Comparison of ENCODE assay signal across 19 cellular contexts in the genomic region with DNA sequence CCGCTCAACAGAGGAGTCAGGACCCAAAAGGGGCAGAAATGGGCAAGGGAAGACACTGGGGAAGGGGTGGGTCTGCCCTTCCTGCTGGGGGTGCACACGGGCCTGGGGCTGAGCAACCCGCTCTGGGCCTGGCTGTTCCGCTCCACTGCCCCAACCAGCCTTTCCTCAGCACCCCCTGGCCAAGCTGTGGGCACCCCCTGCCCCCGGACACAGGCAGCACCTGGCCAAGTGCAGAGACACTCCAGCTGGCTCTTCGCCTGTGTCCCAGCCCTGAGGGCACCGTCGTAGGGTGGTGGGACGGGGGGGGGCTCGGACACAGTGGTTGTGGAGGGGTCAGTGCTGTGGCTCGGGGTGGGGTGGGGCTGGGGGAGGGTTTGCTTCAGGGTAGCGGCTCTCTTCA. TPM values are rescaled to one million over a fixed set of nuclear protein-coding genes. Genes with fewer than 3 reads are reported as not detected.
DNase-seq lines count a peak whose midpoint lies in the region; ATAC-seq and TF ChIP-seq lines count a peak whose summit lies in the region.
"Had no signal": no experiment of that assay in that cellular context is flagged by ENCODE, and none has a peak within 500 bp of the region (broad histone marks: within the 10 kb centered on the region; RNA-seq: fewer than 3 reads in every experiment).

No MANE protein-coding gene starts in this region.

- H3K4me3 ChIP-seq in heart left ventricle (peak overlapping the region in 1 of 12 donors; percentile 12), iPS-15b (ENCODE audit: low read depth, low read length) (no peak overlapping the region), gastrocnemius medialis (peak overlapping the region in 3 of 4 donors; percentile 12 to 22 (median 17)), lower leg skin (ENCODE audit: low read depth, poor library complexity, severe bottlenecking) (no peak overlapping the region)

- no peak overlapping the region for H3K27ac Mint-ChIP-seq in T-helper 17 cell
- H3K27ac Mint-ChIP-seq: B cell; CD4-positive, alpha-beta T cell had no signal

- WGBS in heart left ventricle, 4 donors, result 68 to 81% (median 75%) methylated on average over 4 to 12 of the region's 12 CpGs
- 79 to 82% methylated on average over 8 to 9 of the region's 12 CpGs for WGBS in lower leg skin, 2 donors

- H3K4me1 ChIP-seq in heart left ventricle (peaks cover 19 to 75% (median 67%) of the 10 kb centered on the region in 12 donors), iPS-15b (ENCODE audit: control insufficient read depth, insufficient read depth, low read length) (peaks cover 16% of the 10 kb centered on the region), gastrocnemius medialis (peaks cover 73 to 74% of the 10 kb centered on the region in 2 donors)
- H3K4me1 ChIP-seq: Caco-2 had no signal

- H3K9ac ChIP-seq in iPS-15b (ENCODE audit: low read depth, low read length), result peak overlapping the region; percentile 54

- H3K4me1 Mint-ChIP-seq in T-helper 17 cell, result peaks cover 15% of the 10 kb centered on the region

- no peak for TF ChIP-seq CTCF in heart left ventricle (IDR thresholded peaks at IDR 0.05)
- no peak for TF ChIP-seq CTCF in gastrocnemius medialis (IDR thresholded peaks at IDR 0.05 in 4 of 5, conservative IDR thresholded peaks at IDR 0.05 in 1 of 5)
- no peak for TF ChIP-seq CTCF in lower leg skin (IDR thresholded peaks at IDR 0.05)

- in situ Hi-C loops in gastrocnemius medialis (cut with MboI; ENCODE audit: low sequenced_read_pairs in 4 of 4), result loop anchor here in 1 of 4 donors (25.0 kb wide), 1 partner anchor 113 kb away; no protein-coding TSS in a partner anchor

- no peaks in the 10 kb centered on the region for H3K36me3 ChIP-seq in heart left ventricle
- no peaks in the 10 kb centered on the region for H3K36me3 ChIP-seq in iPS-15b (ENCODE audit: control insufficient read depth, insufficient read depth, low read length)
- no peaks in the 10 kb centered on the region for H3K36me3 ChIP-seq in gastrocnemius medialis

- no peaks in the 10 kb centered on the region for H3K27me3 ChIP-seq in heart left ventricle
- H3K27me3 ChIP-seq in iPS-15b (ENCODE audit: control insufficient read depth, insufficient read depth, low read length), result no peaks in the 10 kb centered on the region
- H3K27me3 ChIP-seq in gastrocnemius medialis, result no peaks in the 10 kb centered on the region

- H3K9me3 ChIP-seq in heart left ventricle (no peaks in the 10 kb centered on the region), iPS-15b (ENCODE audit: control insufficient read depth, insufficient read depth, low read length) (no peaks in the 10 kb centered on the region), gastrocnemius medialis (no peaks in the 10 kb centered on the region), T-helper 17 cell (ENCODE audit: control insufficient read depth, low read length, poor library complexity, severe bottlenecking) (no peaks in the 10 kb centered on the region)
- H3K9me3 ChIP-seq: Caco-2 had no signal

- H3K4me3 Mint-ChIP-seq in T-helper 17 cell, result no peak overlapping the region
- H3K4me3 Mint-ChIP-seq: B cell; CD4-positive, alpha-beta T cell had no signal

- no peaks in the 10 kb centered on the region for H3K27me3 Mint-ChIP-seq in T-helper 17 cell
- H3K27me3 Mint-ChIP-seq: B cell; CD4-positive, alpha-beta T cell had no signal

- H3K36me3 Mint-ChIP-seq in T-helper 17 cell (ENCODE audit: low read depth), result peaks cover 7% of the 10 kb centered on the region

- no peak for ATAC-seq in heart left ventricle
- no peak for ATAC-seq in Right ventricle myocardium superior (ENCODE audit: poor library complexity)
- no peak for ATAC-seq in gastrocnemius medialis
- ATAC-seq in HG03439 (IDR thresholded peaks at IDR 0.05; ENCODE audit: unreplicated experiment), result no peak
- ATAC-seq in T-helper 17 cell, result no peak

- H3K27ac ChIP-seq in heart left ventricle (peak overlapping the region in 10 of 12 donors; percentile 24 to 84 (median 72)), angular gyrus (ENCODE audit: low read depth, low read length) (peak overlapping the region; percentile 46), gastrocnemius medialis (peak overlapping the region; percentile 85 to 94 (median 90))

- TF ChIP-seq POLR2A in heart left ventricle (IDR thresholded peaks at IDR 0.05) (no peak), gastrocnemius medialis (IDR thresholded peaks at IDR 0.05) (no peak), lower leg skin (IDR thresholded peaks at IDR 0.05) (no peak)

- intact Hi-C loops in heart left ventricle (cut with DNase I) (no loop called here), Right ventricle myocardium superior (cut with DNase I) (no loop called here), gastrocnemius medialis (cut with DNase I; ENCODE audit: low total_unique reads) (loop anchor here (5.0 kb wide), 1 partner anchor 158 kb away; a partner anchor contains a TSS), lower leg skin (cut with DNase I; ENCODE audit: low total_unique reads) (no loop called here)

- DNase-seq in heart left ventricle (no peak), Right ventricle myocardium superior (no peak), gastrocnemius medialis (no peak), lower leg skin (ENCODE audit: low spot score in 2 of 2) (no peak), T-helper 17 cell (no peak)
- DNase-seq: CD4-positive, alpha-beta T cell; HCEC 1CT; MM.1S; NCI-H1092 treated with DMSO at 0.1 percent for 48 hours; NCI-H1694; NCI-H2081 treated with DMSO at 0.1 percent for 48 hours; NCI-H510A; NCI-H748 treated with DMSO at 0.1 percent for 48 hours; NK-92 treated with Interleukin-12 subunit alpha and Interleukin-12 subunit beta, amount 100 ng/mL, for 24 hours had no signal

RNA-seq across cellular contexts. Expression of a gene that starts 10.3 kb away (rescaled TPM):
- 10 to 100 TPM; 47.3 to 90.3 (median 60.8) TPM for total RNA-seq in heart left ventricle
- polyA plus RNA-seq in heart left ventricle, result 10 to 100 TPM; 50.7 to 78.7 TPM
- total RNA-seq in Right ventricle myocardium superior, result 66.8 TPM
- total RNA-seq in gastrocnemius medialis, result 100 to 1,000 TPM in 1 of 4 donors, 10 to 100 TPM in 3; 81.0 to 115 (median 93.1) TPM
- total RNA-seq in lower leg skin, result 10 to 100 TPM; 25.9 to 75.1 (median 54.3) TPM
- 10 to 100 TPM; 56.0 to 64.9 TPM for total RNA-seq in T-helper 17 cell

RNA-seq across cellular contexts. Expression of a gene that starts 24.1 kb away (rescaled TPM):
- total RNA-seq in heart left ventricle (10 to 100 TPM; 13.3 to 25.3 (median 18.7) TPM), Right ventricle myocardium superior (17.5 TPM), gastrocnemius medialis (10 to 100 TPM; 19.5 to 27.4 (median 21.4) TPM), lower leg skin (10 to 100 TPM; 32.7 to 74.5 (median 43.0) TPM), T-helper 17 cell (10 to 100 TPM; 60.1 to 62.6 TPM)
- polyA plus RNA-seq in heart left ventricle, result 10 to 100 TPM; 17.1 to 19.4 TPM

Comparison
In these comparisons a context has a peak if more than half of its experiments do, and no peak if none do; other contexts are left out.
1. H3K4me3 ChIP-seq: peak in gastrocnemius medialis (3 of 4); none in iPS-15b (single experiment) and lower leg skin (single experiment).
2. Peak in every context shown above with its lines, with median percentiles within 50 percentile points of each other: H3K27ac ChIP-seq.